Comparison of ENCODE assay signal across 25 cellular contexts in genomic region chr4:4343038-4343437, GRCh38. TPM values are rescaled to one million over a fixed set of nuclear protein-coding genes. Genes with fewer than 3 reads are reported as not detected.
DNase-seq lines count a peak whose midpoint lies in the region; ATAC-seq and TF ChIP-seq lines count a peak whose summit lies in the region.
"Had no signal": no experiment of that assay in that cellular context is flagged by ENCODE, and none has a peak within 500 bp of the region (broad histone marks: within the 10 kb centered on the region; RNA-seq: fewer than 3 reads in every experiment).

No MANE protein-coding gene starts in this region.

- TF ChIP-seq CTCF in CD8-positive, alpha-beta T cell (IDR thresholded peaks at IDR 0.05): no peak
- TF ChIP-seq CTCF in Loucy (conservative IDR thresholded peaks at IDR 0.05; ENCODE audit: low read length) (no peak), MCF 10A (IDR thresholded peaks at IDR 0.05; ENCODE audit: unreplicated experiment) (no peak)

- peaks cover 27% of the 10 kb centered on the region for H3K4me1 ChIP-seq in CD8-positive, alpha-beta T cell (ENCODE audit: insufficient read depth, low read length)
- H3K4me1 ChIP-seq in Loucy (ENCODE audit: insufficient read depth, low read length, poor library complexity, severe bottlenecking): peaks cover 10% of the 10 kb centered on the region
- H3K4me1 ChIP-seq in naive thymus-derived CD4-positive, alpha-beta T cell (ENCODE audit: control insufficient read depth in 2 of 2, insufficient read depth in 2 of 2, low read length in 2 of 2): peaks cover under 1 to 8% of the 10 kb centered on the region in 2 donors
- H3K4me1 ChIP-seq: A549, SJCRH30 had no signal

- no peaks in the 10 kb centered on the region for H3K27me3 ChIP-seq in CD8-positive, alpha-beta T cell (ENCODE audit: insufficient read depth, low read length)
- H3K27me3 ChIP-seq in Loucy (ENCODE audit: insufficient read depth, low read length, poor library complexity, severe bottlenecking): no peaks in the 10 kb centered on the region
- H3K27me3 ChIP-seq in naive thymus-derived CD4-positive, alpha-beta T cell (ENCODE audit: control insufficient read depth in 2 of 2, insufficient read depth in 2 of 2, low read length in 2 of 2): no peaks in the 10 kb centered on the region

- no peak overlapping the region for H3K4me3 ChIP-seq in CD8-positive, alpha-beta T cell (ENCODE audit: low read depth, low read length)
- no peak overlapping the region for H3K4me3 ChIP-seq in Loucy (ENCODE audit: low read length, poor library complexity, severe bottlenecking)
- no peak overlapping the region for H3K4me3 ChIP-seq in naive thymus-derived CD4-positive, alpha-beta T cell (ENCODE audit: low read length)
- H3K4me3 ChIP-seq: A549, SJCRH30 had no signal

- H3K9ac ChIP-seq in Loucy (ENCODE audit: low read depth, low read length, poor library complexity, severe bottlenecking): no peak overlapping the region

- H2AFZ ChIP-seq in Loucy (ENCODE audit: low read length): peak overlapping the region; percentile 18; the same call in 1 of the 2 replicates

- no peak overlapping the region for H3K27ac ChIP-seq in CD8-positive, alpha-beta T cell (ENCODE audit: low read depth, low read length)
- H3K27ac ChIP-seq in naive thymus-derived CD4-positive, alpha-beta T cell (ENCODE audit: low read depth, low read length): no peak overlapping the region
- H3K27ac ChIP-seq: A549, HL-60, SJCRH30 had no signal

- H3K9me3 ChIP-seq in CD8-positive, alpha-beta T cell (ENCODE audit: low read length): no peaks in the 10 kb centered on the region
- H3K9me3 ChIP-seq in Loucy (ENCODE audit: insufficient read depth, low read depth, low read length): no peaks in the 10 kb centered on the region
- H3K9me3 ChIP-seq in T-helper 17 cell (ENCODE audit: control insufficient read depth, low read length, poor library complexity, severe bottlenecking): no peaks in the 10 kb centered on the region
- H3K9me3 ChIP-seq in naive thymus-derived CD4-positive, alpha-beta T cell (ENCODE audit: control insufficient read depth in 2 of 3, low read length in 3 of 3): no peaks in the 10 kb centered on the region
- H3K9me3 ChIP-seq: A549, SJCRH30 had no signal

- no TSS peak for BruUV-seq in MCF 10A (replicated peaks; lab: Mats Ljungman, UMichigan)

- peaks cover 4% of the 10 kb centered on the region; the same call in 1 of the 2 replicates for H3F3A ChIP-seq in Loucy (ENCODE audit: low read depth)

- H3K4me3 Mint-ChIP-seq in CD8-positive, alpha-beta T cell: no peak overlapping the region
- H3K4me3 Mint-ChIP-seq in T-helper 17 cell (no peak overlapping the region), MCF 10A (ENCODE audit: unreplicated experiment) (no peak overlapping the region)
- H3K4me3 Mint-ChIP-seq in naive thymus-derived CD4-positive, alpha-beta T cell: no peak overlapping the region
- H3K4me3 Mint-ChIP-seq: CD8-positive, alpha-beta memory T cell had no signal

- no peaks in the 10 kb centered on the region for H3K79me2 ChIP-seq in Loucy (ENCODE audit: insufficient read depth, low read length)

- peaks cover 48% of the 10 kb centered on the region for H3K4me1 Mint-ChIP-seq in CD8-positive, alpha-beta T cell (ENCODE audit: low read depth)
- H3K4me1 Mint-ChIP-seq in T-helper 17 cell (peaks cover 11% of the 10 kb centered on the region), MCF 10A (ENCODE audit: insufficient read depth, unreplicated experiment) (no peaks in the 10 kb centered on the region)
- peaks cover 5 to 38% (median 13%) of the 10 kb centered on the region in 7 donors for H3K4me1 Mint-ChIP-seq in naive thymus-derived CD4-positive, alpha-beta T cell

- no peaks in the 10 kb centered on the region for H4K20me1 ChIP-seq in Loucy (ENCODE audit: insufficient read depth, low read length, poor library complexity, severe bottlenecking)

- DNase-seq in CD8-positive, alpha-beta T cell: no peak
- no peak for DNase-seq in T-helper 17 cell
- DNase-seq in naive thymus-derived CD4-positive, alpha-beta T cell: no peak
- no peak for DNase-seq in MCF 10A (ENCODE audit: unreplicated experiment)
- no peak for DNase-seq in NCI-H1105 treated with DMSO at 0.1 percent for 48 hours (lab: John Stamatoyannopoulos, UW)
- DNase-seq: AML-193; C1 segment of cervical spinal cord; CD8-positive, alpha-beta memory T cell; DMS 273 treated with DMSO at 0.1 percent for 48 hours; DMS79 treated with DMSO at 0.1 percent for 48 hours; Karpas-422; MV-4-11; NCI-H2029; NCI-H446 treated with DMSO at 0.1 percent for 48 hours; NCI-H526; PC-3; SJCRH30 had no signal

- POLR2A ChIA-PET in CD8-positive, alpha-beta T cell (lab: Charles Lee): no interaction called here
- POLR2A ChIA-PET in naive thymus-derived CD4-positive, alpha-beta T cell (lab: Charles Lee): interaction anchor here (1.0 kb wide), 1 partner anchor 44 kb away, joined by 4 read pairs; the partner anchor contains the start of gene NSG1
- POLR2A ChIA-PET in MCF 10A (lab: Yijun Ruan, JAX): interaction anchor here (0.7 kb wide), 1 partner anchor 109 kb away, joined by 3 read pairs; no protein-coding TSS in a partner anchor

- CTCF ChIA-PET in CD8-positive, alpha-beta T cell (lab: Charles Lee): interaction anchor here (1.2 to 4.0 kb wide), 3 partner anchors 7 to 83 kb away, joined by 3 to 27 read pairs (median 3); no protein-coding TSS in a partner anchor
- CTCF ChIA-PET in naive thymus-derived CD4-positive, alpha-beta T cell (lab: Charles Lee): no interaction called here
- CTCF ChIA-PET in MCF 10A (lab: Yijun Ruan, JAX): interaction anchor here (0.5 kb wide), 1 partner anchor 16 kb away, joined by 3 read pairs; no protein-coding TSS in a partner anchor

- H3K9me2 ChIP-seq in Loucy (replicated peaks; ENCODE audit: low read depth, low read length): no peaks in the 10 kb centered on the region

- intact Hi-C loops in CD8-positive, alpha-beta T cell (cut with DNase I, micrococcal nuclease): no loop called here
- intact Hi-C loops in naive thymus-derived CD4-positive, alpha-beta T cell (cut with micrococcal nuclease): no loop called here
- intact Hi-C loops in MCF 10A (cut with micrococcal nuclease): no loop called here

- H3K27me3 Mint-ChIP-seq in CD8-positive, alpha-beta T cell (ENCODE audit: low read depth): no peaks in the 10 kb centered on the region
- H3K27me3 Mint-ChIP-seq in T-helper 17 cell (no peaks in the 10 kb centered on the region), MCF 10A (ENCODE audit: insufficient read depth, unreplicated experiment) (no peaks in the 10 kb centered on the region)
- no peaks in the 10 kb centered on the region for H3K27me3 Mint-ChIP-seq in naive thymus-derived CD4-positive, alpha-beta T cell

- H3K36me3 ChIP-seq in CD8-positive, alpha-beta T cell (ENCODE audit: insufficient read depth, low read length): no peaks in the 10 kb centered on the region
- H3K36me3 ChIP-seq in Loucy (ENCODE audit: insufficient read depth, low read length): no peaks in the 10 kb centered on the region
- H3K36me3 ChIP-seq in naive thymus-derived CD4-positive, alpha-beta T cell (ENCODE audit: control insufficient read depth in 2 of 3, insufficient read depth in 3 of 3, low read length in 3 of 3): no peaks in the 10 kb centered on the region
- H3K36me3 ChIP-seq: SJCRH30 had no signal

- H3K36me3 Mint-ChIP-seq in CD8-positive, alpha-beta T cell: peaks cover 2% of the 10 kb centered on the region
- no peaks in the 10 kb centered on the region for H3K36me3 Mint-ChIP-seq in T-helper 17 cell (ENCODE audit: low read depth)
- H3K36me3 Mint-ChIP-seq in naive thymus-derived CD4-positive, alpha-beta T cell: peaks cover 0 to 4% (median 0%) of the 10 kb centered on the region in 5 donors
- no peaks in the 10 kb centered on the region for H3K36me3 Mint-ChIP-seq in MCF 10A (ENCODE audit: insufficient read depth, unreplicated experiment)

- ATAC-seq in CD8-positive, alpha-beta T cell: no peak
- ATAC-seq in T-helper 17 cell (no peak), GM18868 (IDR thresholded peaks at IDR 0.05; ENCODE audit: unreplicated experiment) (no peak)
- ATAC-seq in naive thymus-derived CD4-positive, alpha-beta T cell: no peak
- ATAC-seq: A549, HCT116, PC-3, Right ventricle myocardium inferior, SK-N-SH treated with all-trans-retinoic acid at 6 μM for 48 hours had no signal

- no peak overlapping the region for H3K4me2 ChIP-seq in Loucy (ENCODE audit: low read depth, low read length, poor library complexity, severe bottlenecking)
- H3K4me2 ChIP-seq: A549 had no signal

- peak overlapping the region; percentile 4 for H3K27ac Mint-ChIP-seq in CD8-positive, alpha-beta T cell
- H3K27ac Mint-ChIP-seq in T-helper 17 cell (peak overlapping the region; percentile 56), MCF 10A (ENCODE audit: low read depth, unreplicated experiment) (no peak overlapping the region)
- peak overlapping the region in 5 of 9 donors; percentile 0 to 26 (median 16) for H3K27ac Mint-ChIP-seq in naive thymus-derived CD4-positive, alpha-beta T cell

- no peaks in the 10 kb centered on the region for H3K9me3 Mint-ChIP-seq in CD8-positive, alpha-beta T cell
- H3K9me3 Mint-ChIP-seq in naive thymus-derived CD4-positive, alpha-beta T cell: peaks cover 0 to 10% (median 0%) of the 10 kb centered on the region in 11 donors
- no peaks in the 10 kb centered on the region for H3K9me3 Mint-ChIP-seq in MCF 10A (ENCODE audit: unreplicated experiment)

RNA-seq across cellular contexts. Expression of gene NSG1, which starts 43.9 kb away (rescaled TPM):
- total RNA-seq in CD8-positive, alpha-beta T cell: 10 to 100 TPM; 14.2 to 15.8 TPM
- total RNA-seq in T-helper 17 cell: 10 to 100 TPM; 13.1 to 50.9 TPM
- 10 to 100 TPM in 3 of 5 experiments, 1 to 10 TPM in 1, under 1 TPM in 1; 0.90 to 24.5 (median 19.5) TPM for total RNA-seq in naive thymus-derived CD4-positive, alpha-beta T cell
- 10 to 100 TPM in 1 of 2 donors, under 1 TPM in 1; 0.53 to 19.7 TPM for polyA plus RNA-seq in naive thymus-derived CD4-positive, alpha-beta T cell
- 6.7 and 8.6 TPM in 2 replicates for total RNA-seq in MCF 10A (2022)
- total RNA-seq: PC-3, RPMI7951, SJCRH30 had no signal

RNA-seq across cellular contexts. Expression of gene ZBTB49, which starts 53.0 kb away (rescaled TPM):
- 10 to 100 TPM; 15.9 to 21.1 TPM for total RNA-seq in CD8-positive, alpha-beta T cell
- total RNA-seq in T-helper 17 cell (10 to 100 TPM in 1 of 2 donors, 1 to 10 TPM in 1; 7.4 to 12.9 TPM), MCF 10A (2022) (5.9 and 7.6 TPM in 2 replicates)
- total RNA-seq in naive thymus-derived CD4-positive, alpha-beta T cell: 10 to 100 TPM in 2 of 5 experiments, 1 to 10 TPM in 3; 6.3 to 16.1 (median 8.0) TPM
- 1 to 10 TPM; 2.0 to 8.7 TPM for polyA plus RNA-seq in naive thymus-derived CD4-positive, alpha-beta T cell

RNA-seq across cellular contexts. Expression of gene LYAR, which starts 53.1 kb away (rescaled TPM):
- 10 to 100 TPM; 57.8 to 59.0 TPM for total RNA-seq in CD8-positive, alpha-beta T cell
- 10 to 100 TPM; 14.6 to 18.2 TPM for total RNA-seq in T-helper 17 cell
- total RNA-seq in naive thymus-derived CD4-positive, alpha-beta T cell: 10 to 100 TPM; 11.1 to 27.4 (median 21.0) TPM
- polyA plus RNA-seq in naive thymus-derived CD4-positive, alpha-beta T cell: 10 to 100 TPM; 19.7 to 26.4 TPM
- total RNA-seq in MCF 10A (2022): 66.7 and 79.6 TPM in 2 replicates
